In genomic region chr3:42078686-42079085, GRCh38 we compare ENCODE assay signal across 1 cellular context.
TF ChIP-seq lines count a peak whose summit lies in the region.

No MANE protein-coding gene starts in this region.

TF ChIP-seq in GM23338, 12 proteins besides CTCF, POLR2A, EP300 and RAD21 (continued from another document):
- TF ChIP-seq REST (IDR thresholded peaks at IDR 0.05; ENCODE audit: unreplicated experiment) (no peak), JUNB (IDR thresholded peaks at IDR 0.05; ENCODE audit: unreplicated experiment) (no peak), ZNF331 (CRISPR knock-in tag; IDR thresholded peaks at IDR 0.05; ENCODE audit: low read depth) (no peak), STAT1 (IDR thresholded peaks at IDR 0.05; ENCODE audit: unreplicated experiment) (no peak), POLR2AphosphoS5 (IDR thresholded peaks at IDR 0.05; ENCODE audit: low read depth) (no peak), ZNF462 (CRISPR knock-in tag; IDR thresholded peaks at IDR 0.05) (no peak), EZH2phosphoT487 (IDR thresholded peaks at IDR 0.05; ENCODE audit: unreplicated experiment) (no peak), NANOG (IDR thresholded peaks at IDR 0.05; ENCODE audit: borderline replicate concordance) (no peak)
